18 cellular contexts compared by ENCODE assay signal in genomic region chr10:29869593-29869992, GRCh38.
DNase-seq lines count a peak whose midpoint lies in the region; TF ChIP-seq lines count a peak whose summit lies in the region.
"Had no signal": no experiment of that assay in that cellular context is flagged by ENCODE, and none has a peak within 500 bp of the region (broad histone marks: within the 10 kb centered on the region; RNA-seq: fewer than 3 reads in every experiment).

No MANE protein-coding gene starts in this region.

- H3K27me3 Mint-ChIP-seq in nephron (ENCODE audit: low read depth) = no peaks in the 10 kb centered on the region
- no peaks in the 10 kb centered on the region for H3K27me3 Mint-ChIP-seq in activated CD4-positive, alpha-beta T cell treated with anti-CD3 and anti-CD28 coated beads, Interleukin-2, amount 10 ng/mL, durations not matched to agents 7 days and 5 days

- no peak overlapping the region for H3K4me3 ChIP-seq in fibroblast of the aortic adventitia (ENCODE audit: low read depth, low read length)
- H3K4me3 ChIP-seq in stomach smooth muscle (ENCODE audit: low read length in 2 of 2) = no peak overlapping the region
- H3K4me3 ChIP-seq: K562, MG63, PC-9, SJCRH30 had no signal

- POLR2A ChIA-PET in activated CD4-positive, alpha-beta T cell treated with anti-CD3 and anti-CD28 coated beads, Interleukin-2, amount 10 ng/mL, durations not matched to agents 7 days and 5 days (lab: Charles Lee) = no interaction called here

- peaks cover 3% of the 10 kb centered on the region for H3K4me1 ChIP-seq in stomach smooth muscle (ENCODE audit: control insufficient read depth, insufficient read depth, low read length)
- H3K4me1 ChIP-seq: SJCRH30 had no signal

- no peaks in the 10 kb centered on the region for H3K9me3 ChIP-seq in stomach smooth muscle (ENCODE audit: control insufficient read depth in 2 of 2, low read length in 2 of 2)
- H3K9me3 ChIP-seq: MG63, SJCRH30 had no signal

- CTCF ChIA-PET in activated CD4-positive, alpha-beta T cell treated with anti-CD3 and anti-CD28 coated beads, Interleukin-2, amount 10 ng/mL, durations not matched to agents 7 days and 5 days (lab: Charles Lee) = interaction anchor here (0.6 kb wide), 1 partner anchor 22 kb away, joined by 3 read pairs; no protein-coding TSS in a partner anchor

- H3K27ac Mint-ChIP-seq in nephron = peak overlapping the region in 2 of 3 experiments; percentile 48 to 83
- no peak overlapping the region for H3K27ac Mint-ChIP-seq in activated CD4-positive, alpha-beta T cell treated with anti-CD3 and anti-CD28 coated beads, Interleukin-2, amount 10 ng/mL, durations not matched to agents 7 days and 5 days

- peak overlapping the region; percentile 2 for H3K27ac ChIP-seq in stomach smooth muscle (ENCODE audit: low read length)
- H3K27ac ChIP-seq: PC-9, SJCRH30 had no signal

- DNase-seq in SK-N-DZ (ENCODE audit: low spot score) = peak; percentile 78
- peak; percentile 74 for DNase-seq in fibroblast of the aortic adventitia (ENCODE audit: low read depth)
- no peak for DNase-seq in activated CD4-positive, alpha-beta T cell treated with anti-CD3 and anti-CD28 coated beads, Interleukin-2, amount 10 ng/mL, durations not matched to agents 7 days and 5 days
- DNase-seq in activated naive CD4-positive, alpha-beta T cell treated with Interleukin-2 at 50 U/mL for 16 hours = no peak
- DNase-seq in activated T-cell treated with anti-CD3 and anti-CD28 coated beads for 4 hours = no peak
- DNase-seq: DMS153, DND-41, MG63, NCI-H1105 treated with DMSO at 0.1 percent for 48 hours, NCI-H146, NCI-H2029, NCI-H2227 treated with DMSO at 0.1 percent for 48 hours, NCI-H526 treated with DMSO at 0.1 percent for 48 hours, PC-9, SJCRH30 had no signal

- H3K4me1 Mint-ChIP-seq in nephron = peaks cover 27% of the 10 kb centered on the region
- H3K4me1 Mint-ChIP-seq in activated CD4-positive, alpha-beta T cell treated with anti-CD3 and anti-CD28 coated beads, Interleukin-2, amount 10 ng/mL, durations not matched to agents 7 days and 5 days = no peaks in the 10 kb centered on the region

- no peaks in the 10 kb centered on the region for H3K27me3 ChIP-seq in stomach smooth muscle (ENCODE audit: control insufficient read depth in 1 of 2, insufficient read depth in 2 of 2, low read length in 2 of 2)
- H3K27me3 ChIP-seq: MG63 had no signal

- H3K9me3 Mint-ChIP-seq in nephron = peaks cover 5% of the 10 kb centered on the region
- H3K9me3 Mint-ChIP-seq in activated CD4-positive, alpha-beta T cell treated with anti-CD3 and anti-CD28 coated beads, Interleukin-2, amount 10 ng/mL, durations not matched to agents 7 days and 5 days = peaks cover 4% of the 10 kb centered on the region

- H3K4me3 Mint-ChIP-seq in nephron = no peak overlapping the region
- H3K4me3 Mint-ChIP-seq in activated CD4-positive, alpha-beta T cell treated with anti-CD3 and anti-CD28 coated beads, Interleukin-2, amount 10 ng/mL, durations not matched to agents 7 days and 5 days = no peak overlapping the region

- no peaks in the 10 kb centered on the region for H3K36me3 ChIP-seq in stomach smooth muscle (ENCODE audit: control insufficient read depth in 2 of 2, insufficient read depth in 2 of 2, low read length in 2 of 2)
- H3K36me3 ChIP-seq: MG63, SJCRH30 had no signal

- no peak for TF ChIP-seq CTCF in fibroblast of the aortic adventitia (IDR thresholded peaks at IDR 0.05; ENCODE audit: insufficient read depth, low read length)
- TF ChIP-seq CTCF in nephron (IDR thresholded peaks at IDR 0.05; ENCODE audit: unreplicated experiment in 3 of 3) = no peak

- no peaks in the 10 kb centered on the region for H3K36me3 Mint-ChIP-seq in nephron (ENCODE audit: low read depth)
- no peaks in the 10 kb centered on the region for H3K36me3 Mint-ChIP-seq in activated CD4-positive, alpha-beta T cell treated with anti-CD3 and anti-CD28 coated beads, Interleukin-2, amount 10 ng/mL, durations not matched to agents 7 days and 5 days (ENCODE audit: low read depth)

- H3K9ac ChIP-seq in stomach smooth muscle (ENCODE audit: low read length in 2 of 2) = no peak overlapping the region

Comparison
In these comparisons a context has a peak if more than half of its experiments do, and no peak if none do; other contexts are left out.
1. DNase-seq: peak in SK-N-DZ (single experiment) and fibroblast of the aortic adventitia (single experiment); none in activated CD4-positive, alpha-beta T cell treated with anti-CD3 and anti-CD28 coated beads, Interleukin-2, amount 10 ng/mL, durations not matched to agents 7 days and 5 days (single experiment), activated naive CD4-positive, alpha-beta T cell treated with Interleukin-2 at 50 U/mL for 16 hours (single experiment) and activated T-cell treated with anti-CD3 and anti-CD28 coated beads for 4 hours (single experiment).